In the genomic region with DNA sequence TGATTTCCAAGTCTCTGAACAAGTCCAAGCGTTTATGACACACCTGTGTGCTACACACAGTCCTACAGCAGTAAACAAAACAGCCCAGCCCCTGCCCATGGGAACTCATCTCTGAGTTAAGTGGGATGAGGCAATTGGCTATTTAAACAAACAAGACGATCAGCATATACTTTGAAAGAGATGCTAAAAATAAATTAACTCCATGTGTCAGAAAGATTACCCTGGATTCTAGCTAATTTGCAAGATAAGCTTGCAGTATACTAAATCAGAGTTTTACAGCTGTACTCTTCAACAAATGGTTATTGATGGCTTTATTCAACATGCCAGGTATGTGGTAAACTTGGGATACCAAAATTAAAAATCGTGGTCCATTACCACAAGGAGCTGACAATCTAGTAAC, we compare ENCODE assay signal across 2 cellular contexts.
TF ChIP-seq lines count a peak whose summit lies in the region.

No MANE protein-coding gene starts in this region.

TF ChIP-seq in GM23338, 12 proteins besides CTCF, POLR2A, EP300 and RAD21:
- TF ChIP-seq REST (IDR thresholded peaks at IDR 0.05; ENCODE audit: unreplicated experiment) (no peak), ZNF114 (CRISPR knock-in tag; IDR thresholded peaks at IDR 0.05) (no peak), POLR2AphosphoS5 (IDR thresholded peaks at IDR 0.05; ENCODE audit: low read depth) (no peak), STAT1 (IDR thresholded peaks at IDR 0.05; ENCODE audit: unreplicated experiment) (no peak), EZH2 (IDR thresholded peaks at IDR 0.05; ENCODE audit: low read depth, unreplicated experiment) (no peak), NANOG (IDR thresholded peaks at IDR 0.05; ENCODE audit: borderline replicate concordance) (no peak), EZH2phosphoT487 (IDR thresholded peaks at IDR 0.05; ENCODE audit: unreplicated experiment) (no peak)
- TF ChIP-seq, protein P1, sequence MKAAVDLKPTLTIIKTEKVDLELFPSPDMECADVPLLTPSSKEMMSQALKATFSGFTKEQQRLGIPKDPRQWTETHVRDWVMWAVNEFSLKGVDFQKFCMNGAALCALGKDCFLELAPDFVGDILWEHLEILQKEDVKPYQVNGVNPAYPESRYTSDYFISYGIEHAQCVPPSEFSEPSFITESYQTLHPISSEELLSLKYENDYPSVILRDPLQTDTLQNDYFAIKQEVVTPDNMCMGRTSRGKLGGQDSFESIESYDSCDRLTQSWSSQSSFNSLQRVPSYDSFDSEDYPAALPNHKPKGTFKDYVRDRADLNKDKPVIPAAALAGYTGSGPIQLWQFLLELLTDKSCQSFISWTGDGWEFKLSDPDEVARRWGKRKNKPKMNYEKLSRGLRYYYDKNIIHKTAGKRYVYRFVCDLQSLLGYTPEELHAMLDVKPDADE (IDR thresholded peaks at IDR 0.05): no peak

TF ChIP-seq in K562, 482 proteins besides CTCF, POLR2A, EP300 and RAD21:
- no peak for TF ChIP-seq FOXM1 (IDR thresholded peaks at IDR 0.05; ENCODE audit: low read depth)
- no peak for TF ChIP-seq FOXM1 (CRISPR knock-in tag; IDR thresholded peaks at IDR 0.05; ENCODE audit: low read depth)
- peak; percentile 59 for TF ChIP-seq TCF3 (CRISPR knock-in tag; IDR thresholded peaks at IDR 0.05)
- TF ChIP-seq BACH1 (tag; IDR thresholded peaks at IDR 0.05): no peak
